Comparison of ENCODE assay signal across 18 cellular contexts in the genomic region with DNA sequence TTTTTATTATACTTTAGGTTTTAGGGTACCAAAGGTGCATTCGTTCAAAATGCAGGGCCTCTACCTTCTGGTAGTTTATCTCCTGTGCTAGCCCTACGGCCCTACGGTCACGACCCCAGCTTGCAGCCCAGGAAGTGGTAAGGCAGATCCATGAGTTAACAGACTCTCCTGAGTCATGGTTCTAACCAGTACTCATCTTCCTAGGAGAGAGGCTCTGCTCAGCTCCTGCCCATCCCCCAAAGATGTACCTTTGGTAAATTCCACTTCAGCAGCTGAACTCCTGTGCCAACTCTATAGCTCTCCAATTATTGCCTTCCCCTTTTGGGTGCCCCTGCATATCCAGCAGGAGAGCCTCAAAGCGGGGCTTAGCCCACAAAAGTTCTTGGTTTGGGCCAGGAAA.
"Had no signal": no experiment of that assay in that cellular context is flagged by ENCODE, and none has a peak within 500 bp of the region (broad histone marks: within the 10 kb centered on the region; RNA-seq: fewer than 3 reads in every experiment).

No MANE protein-coding gene starts in this region.

- H3K4me1 ChIP-seq: esophagus muscularis mucosa, pancreas, stomach, transverse colon had no signal

- ATAC-seq: natural killer cell treated with Interleukin-12 subunit alpha and Interleukin-12 subunit beta and Interleukin-15 and Interleukin-18, amount 100 ng/mL, for 72 hours; pancreas; right cardiac atrium had no signal

- H3K27me3 ChIP-seq: esophagus muscularis mucosa, pancreas, stomach, transverse colon had no signal

- H3K4me3 ChIP-seq: esophagus muscularis mucosa, hepatocyte, pancreas, stomach, thoracic aorta, transverse colon had no signal

- H2AFZ ChIP-seq: hepatocyte had no signal

- H3K36me3 ChIP-seq: esophagus muscularis mucosa, pancreas, stomach, thoracic aorta, transverse colon had no signal

- H3K79me2 ChIP-seq: hepatocyte had no signal

- DNase-seq: effector memory CD4-positive, alpha-beta T cell; foreskin fibroblast; kidney glomerular epithelial cell; midbrain; occipital lobe; pancreas; right cardiac atrium; small intestine; stimulated activated CD4-positive, alpha-beta T cell treated with anti-CD3 and anti-CD28 coated beads, Interleukin-12 subunit alpha, Interleukin-12 subunit beta, amount 100 ng/mL, for 4 hours; stimulated activated naive CD4-positive, alpha-beta T cell; stomach; substantia nigra; transverse colon had no signal

- H3K4me2 ChIP-seq: hepatocyte had no signal

- H3K9me3 ChIP-seq: pancreas, thoracic aorta, transverse colon had no signal

- FAIRE-seq: pancreas, small intestine had no signal

- H3K27ac ChIP-seq: epithelial cell of prostate, esophagus muscularis mucosa, hepatocyte, pancreas, stomach, thoracic aorta, transverse colon had no signal
